7 cellular contexts compared by ENCODE assay signal in the genomic region with DNA sequence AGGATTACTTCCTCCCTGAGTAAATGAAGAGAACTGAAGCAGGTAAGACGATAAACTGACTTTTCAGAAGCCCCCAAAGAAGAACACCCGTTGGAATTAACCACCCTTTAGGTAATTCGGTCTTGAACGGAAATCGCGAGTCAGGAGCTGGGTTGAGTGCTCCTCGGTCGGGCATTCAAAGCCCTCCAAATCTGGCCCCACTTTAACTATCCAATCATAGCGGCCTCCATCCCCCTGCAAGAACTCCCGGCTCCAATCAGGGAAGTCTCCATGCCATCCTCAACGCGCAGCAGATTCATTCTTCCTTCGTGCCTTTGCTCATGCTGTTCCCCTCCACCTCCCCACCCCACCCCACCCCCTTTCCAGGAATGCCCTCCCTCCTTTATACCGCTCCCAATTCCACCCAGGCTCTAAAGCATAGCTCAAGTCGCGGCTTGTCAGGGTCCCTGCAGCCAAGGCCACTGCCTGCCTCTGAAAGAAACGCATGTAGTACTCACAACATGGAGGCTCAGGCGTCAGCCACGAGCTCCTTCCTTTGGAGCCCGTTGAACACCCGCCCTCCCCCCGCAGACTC. TPM values are rescaled to one million over a fixed set of nuclear protein-coding genes. Genes with fewer than 3 reads are reported as not detected.
A peak's percentile ranks its signal among the peaks of the same experiment; 100 is the strongest.
DNase-seq lines count a peak whose midpoint lies in the region; ATAC-seq and TF ChIP-seq lines count a peak whose summit lies in the region.

No MANE protein-coding gene starts in this region.

- no peaks in the 10 kb centered on the region for H3K27me3 ChIP-seq in mammary epithelial cell (ENCODE audit: insufficient read depth, low read length)

- dilution Hi-C loops in mammary epithelial cell (cut with HindIII; ENCODE audit: low sequenced_read_pairs), result no loop called here

- CTCF ChIA-PET in mammary epithelial cell (lab: Charles Lee; ENCODE audit: low non-redundant PET), result interaction anchor here (0.6 to 1.0 kb wide), 3 partner anchors 19 to 595 kb away, joined by 3 to 11 read pairs (median 6); no protein-coding TSS in a partner anchor

- peaks cover 47% of the 10 kb centered on the region for H3K79me2 ChIP-seq in mammary epithelial cell (ENCODE audit: insufficient read depth, low read length)

- H2AFZ ChIP-seq in mammary epithelial cell (ENCODE audit: low read depth, low read length), result peak overlapping the region; percentile 95

- ATAC-seq in T-helper 17 cell, result no peak
- ATAC-seq in GM21528 (IDR thresholded peaks at IDR 0.05; ENCODE audit: low FRiP score, unreplicated experiment), result no peak

- H3K27ac Mint-ChIP-seq in T-helper 17 cell, result peak overlapping the region; percentile 94

- H3K4me3 ChIP-seq in GM12865 (ENCODE audit: low read depth, low read length) (peak overlapping the region; percentile 73), mammary epithelial cell (replicated peaks in 1 of 3; ENCODE audit: insufficient read depth in 1 of 3, low read depth in 2 of 3, low read length in 3 of 3) (peak overlapping the region; percentile 61 to 98 (median 88)), skeletal muscle cell (ENCODE audit: low read depth, low read length) (peak overlapping the region; percentile 75)

- no peaks in the 10 kb centered on the region for H3K36me3 ChIP-seq in mammary epithelial cell (ENCODE audit: insufficient read depth, low read length)

- 0% methylated on average over 6 of the region's 22 CpGs for WGBS in mammary epithelial cell (ENCODE audit: low coverage, missing lambda C conversion rate)

- DNase-seq in GM12865 (ENCODE audit: low read depth) (peak; percentile 86), NCI-H1105 (lab: John Stamatoyannopoulos, UW) (peak; percentile 70), T-helper 17 cell (no peak), mammary epithelial cell (peak; percentile 85), iPS-NIHi7 (ENCODE audit: extremely low spot score) (peak; percentile 79), skeletal muscle cell (ENCODE audit: low read depth) (peak; percentile 47)

- no peaks in the 10 kb centered on the region for H3K36me3 Mint-ChIP-seq in T-helper 17 cell (ENCODE audit: low read depth)

- no peak for TF ChIP-seq CTCF in GM12865 (IDR thresholded peaks at IDR 0.05; ENCODE audit: insufficient read depth, low read depth, low read length, missing control alignments)
- TF ChIP-seq CTCF in mammary epithelial cell (conservative IDR thresholded peaks at IDR 0.05 in 1 of 2, IDR thresholded peaks at IDR 0.05 in 1 of 2; ENCODE audit: extremely low read depth in 1 of 2, insufficient read depth in 1 of 2, low read depth in 1 of 2, low read length in 2 of 2), result no peak

- in situ Hi-C loops in mammary epithelial cell (cut with MboI; ENCODE audit: low sequenced_read_pairs in 2 of 2), result no loop called here

- intact Hi-C loops in mammary epithelial cell (cut with micrococcal nuclease), result loop anchor here (2.0 to 5.0 kb wide), 5 partner anchors 40 to 347 kb away; no protein-coding TSS in a partner anchor

- peak overlapping the region; percentile 91 for H3K4me2 ChIP-seq in mammary epithelial cell (ENCODE audit: insufficient read depth, low read depth, low read length)

- H3K9ac ChIP-seq in mammary epithelial cell (ENCODE audit: insufficient read depth, low read length), result peak overlapping the region; percentile 77

- H4K20me1 ChIP-seq in mammary epithelial cell (ENCODE audit: insufficient read depth, low read length), result no peaks in the 10 kb centered on the region

- peaks cover 31% of the 10 kb centered on the region for H3K4me1 Mint-ChIP-seq in T-helper 17 cell

- peak overlapping the region; percentile 90 for H3K4me3 Mint-ChIP-seq in T-helper 17 cell

- H3K4me1 ChIP-seq in mammary epithelial cell (ENCODE audit: insufficient read depth, low read length), result peaks cover 17% of the 10 kb centered on the region

- no peaks in the 10 kb centered on the region for H3K9me3 ChIP-seq in T-helper 17 cell (ENCODE audit: control insufficient read depth, low read length, poor library complexity, severe bottlenecking)
- no peaks in the 10 kb centered on the region for H3K9me3 ChIP-seq in mammary epithelial cell (replicated peaks; ENCODE audit: insufficient read depth, low read length)

- no TSS peak for BruUV-seq in mammary epithelial cell (replicated peaks; lab: Mats Ljungman, UMichigan)

- no peaks in the 10 kb centered on the region for H3K27me3 Mint-ChIP-seq in T-helper 17 cell

- H3K27ac ChIP-seq in mammary epithelial cell (ENCODE audit: insufficient read depth, low read depth, low read length), result peak overlapping the region; percentile 86

RNA-seq across cellular contexts. Expression of a gene that starts 0.6 kb away (rescaled TPM):
- 10 to 100 TPM; 24.5 to 26.8 TPM for total RNA-seq in T-helper 17 cell
- total RNA-seq in mammary epithelial cell, result 10 to 100 TPM; 14.7 to 32.4 TPM
- 8.3 TPM for polyA plus RNA-seq in mammary epithelial cell
- 34.0 TPM for polyA minus RNA-seq in mammary epithelial cell

Comparison
In these comparisons a context has a peak if more than half of its experiments do, and no peak if none do; other contexts are left out.
1. DNase-seq: peak in GM12865 (single experiment), NCI-H1105 (single experiment), mammary epithelial cell (single experiment), iPS-NIHi7 (single experiment) and skeletal muscle cell (single experiment); none in T-helper 17 cell (0 of 3).
2. Peak in every context shown above with its lines, with median percentiles within 50 percentile points of each other: H3K4me3 ChIP-seq.